Comparison of ENCODE assay signal across 21 cellular contexts in the genomic region with DNA sequence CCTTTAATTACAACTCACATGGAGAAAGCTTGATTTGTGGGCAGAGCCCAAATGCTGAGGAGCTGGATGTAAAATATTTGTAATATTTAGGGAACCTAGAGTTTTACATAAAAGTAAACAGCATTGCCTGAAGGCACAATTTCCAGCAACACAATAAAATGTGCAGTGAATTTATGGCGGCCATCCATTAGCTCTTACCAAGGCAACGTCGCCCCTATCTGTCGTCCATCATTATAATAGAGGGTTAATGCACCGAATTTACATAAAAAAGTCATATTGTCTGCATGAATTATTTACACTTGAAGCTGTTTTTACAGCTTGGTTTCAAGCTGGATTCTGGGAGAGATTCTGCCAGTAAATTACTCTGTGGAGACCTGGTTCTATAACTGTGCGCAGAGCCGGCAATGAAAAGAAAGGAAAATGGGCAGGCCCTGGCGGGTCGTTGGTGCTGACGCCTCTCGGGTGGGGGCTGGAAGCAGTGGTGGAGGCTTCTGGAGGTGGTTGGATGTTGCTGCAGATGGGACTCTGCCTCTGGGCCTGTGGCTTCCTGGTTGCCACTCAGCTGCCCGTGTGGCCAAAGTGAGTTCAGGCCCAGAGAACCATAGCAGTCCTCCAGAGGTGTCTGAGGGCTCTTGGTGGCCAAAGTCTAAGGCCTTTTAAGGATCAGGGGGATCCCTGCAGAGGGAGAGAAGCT. TPM values are rescaled to one million over a fixed set of nuclear protein-coding genes. Genes with fewer than 3 reads are reported as not detected.
"Had no signal": no experiment of that assay in that cellular context is flagged by ENCODE, and none has a peak within 500 bp of the region (broad histone marks: within the 10 kb centered on the region; RNA-seq: fewer than 3 reads in every experiment).

No MANE protein-coding gene starts in this region.

- H3K4me3 Mint-ChIP-seq: activated CD4-positive, alpha-beta T cell treated with anti-CD3 and anti-CD28 coated beads, Interleukin-2, amount 10 ng/mL, durations not matched to agents 7 days and 5 days; activated naive CD4-positive, alpha-beta T cell treated with anti-CD3 and anti-CD28 coated beads, Interleukin-2, amount 10 ng/mL, durations not matched to agents 7 days and 5 days; activated T-cell treated with anti-CD3 and anti-CD28 coated beads, Interleukin-2, amount 50 U/mL, for 4 hours; memory B cell; naive thymus-derived CD8-positive, alpha-beta T cell had no signal

- H3K27ac Mint-ChIP-seq: activated CD4-positive, alpha-beta T cell treated with anti-CD3 and anti-CD28 coated beads, Interleukin-2, amount 10 ng/mL, durations not matched to agents 7 days and 5 days; activated naive CD4-positive, alpha-beta T cell treated with anti-CD3 and anti-CD28 coated beads, Interleukin-2, amount 10 ng/mL, durations not matched to agents 7 days and 5 days; memory B cell; progenitor cell of endocrine pancreas had no signal

- H3K9me3 Mint-ChIP-seq: activated CD4-positive, alpha-beta T cell treated with anti-CD3 and anti-CD28 coated beads, Interleukin-2, amount 10 ng/mL, durations not matched to agents 7 days and 5 days; activated naive CD4-positive, alpha-beta T cell treated with anti-CD3 and anti-CD28 coated beads, Interleukin-2, amount 10 ng/mL, durations not matched to agents 7 days and 5 days; activated T-cell treated with anti-CD3 and anti-CD28 coated beads, Interleukin-2, amount 50 U/mL, for 4 hours; memory B cell; naive thymus-derived CD8-positive, alpha-beta T cell had no signal

- H3K4me1 Mint-ChIP-seq: activated CD4-positive, alpha-beta T cell treated with anti-CD3 and anti-CD28 coated beads, Interleukin-2, amount 10 ng/mL, durations not matched to agents 7 days and 5 days; activated naive CD4-positive, alpha-beta T cell treated with anti-CD3 and anti-CD28 coated beads, Interleukin-2, amount 10 ng/mL, durations not matched to agents 7 days and 5 days had no signal

- H3K36me3 Mint-ChIP-seq: activated naive CD4-positive, alpha-beta T cell treated with anti-CD3 and anti-CD28 coated beads, Interleukin-2, amount 10 ng/mL, durations not matched to agents 7 days and 5 days; memory B cell; naive thymus-derived CD8-positive, alpha-beta T cell had no signal

- DNase-seq: activated CD4-positive, alpha-beta T cell treated with anti-CD3 and anti-CD28 coated beads, Interleukin-2, amount 10 ng/mL, durations not matched to agents 7 days and 5 days; activated CD8-positive, alpha-beta memory T cell treated with anti-CD3 and anti-CD28 coated beads, Interleukin-2, amount 50 U/mL, for 4 hours; activated effector memory CD4-positive, alpha-beta T cell treated with Interleukin-2 at 50 U/mL for 16 hours; activated naive CD4-positive, alpha-beta T cell treated with anti-CD3 and anti-CD28 coated beads, Interleukin-2, amount 10 ng/mL, durations not matched to agents 7 days and 5 days; activated T-cell treated with anti-CD3 and anti-CD28 coated beads, Interleukin-2, amount 50 U/mL, for 4 hours; cortex of kidney; effector CD4-positive, alpha-beta T cell; esophagus squamous epithelium; heart right ventricle; naive thymus-derived CD8-positive, alpha-beta T cell; nucleus accumbens; stimulated activated CD4-positive, alpha-beta T cell treated with anti-CD3 and anti-CD28 coated beads, Interleukin-2, amount 100 ng/mL, for 24 hours; stimulated activated naive CD4-positive, alpha-beta T cell treated with Interleukin-2 at 50 U/mL for 16 hours; substantia nigra; T1000; tibial artery had no signal

RNA-seq across cellular contexts. Expression of gene POU3F1, which starts 48.9 kb away (rescaled TPM):
- total RNA-seq: activated CD4-positive, alpha-beta T cell treated with anti-CD3 and anti-CD28 coated beads, Interleukin-2, amount 10 ng/mL, durations not matched to agents 7 days and 5 days; ascending aorta; liver; right atrium auricular region had no signal
- polyA plus RNA-seq: liver had no signal
